19 cellular contexts compared by ENCODE assay signal in the genomic region with DNA sequence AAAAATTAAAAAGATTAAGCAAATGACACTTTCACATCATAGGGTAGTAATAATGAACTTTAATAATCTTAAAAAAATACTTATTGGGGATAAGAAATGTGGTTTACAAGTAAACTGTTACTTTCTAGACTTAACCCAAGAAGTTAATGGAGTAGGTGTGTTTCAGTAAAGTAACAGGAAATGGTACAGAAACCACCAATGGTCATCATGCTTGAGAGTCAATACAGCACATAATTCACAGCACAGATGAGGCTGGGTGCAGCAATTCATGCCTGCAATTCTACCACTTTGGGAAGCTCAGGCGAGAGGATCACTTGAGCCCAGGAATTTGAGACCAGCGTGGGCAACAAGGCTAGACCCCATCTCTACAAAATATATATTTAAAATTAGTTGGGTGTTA. TPM values are rescaled to one million over a fixed set of nuclear protein-coding genes. Genes with fewer than 3 reads are reported as not detected.
A peak's percentile ranks its signal among the peaks of the same experiment; 100 is the strongest.
DNase-seq lines count a peak whose midpoint lies in the region; ATAC-seq, FAIRE-seq and TF ChIP-seq lines count a peak whose summit lies in the region.
"Had no signal": no experiment of that assay in that cellular context is flagged by ENCODE, and none has a peak within 500 bp of the region (broad histone marks: within the 10 kb centered on the region; RNA-seq: fewer than 3 reads in every experiment).

No MANE protein-coding gene starts in this region.

- TF ChIP-seq POLR2A in GM12891 (IDR thresholded peaks at IDR 0.05; ENCODE audit: low read depth, low read length): no peak

- no peaks in the 10 kb centered on the region for H3K9me3 ChIP-seq in CD4-positive, alpha-beta memory T cell (ENCODE audit: control insufficient read depth in 1 of 2, low read length in 2 of 2)

- intact Hi-C loops in CD4-positive, alpha-beta memory T cell (cut with micrococcal nuclease): no loop called here

- peak; percentile 67 for FAIRE-seq in GM12891 (lab: Jason Lieb, UNC)
- FAIRE-seq: K562 had no signal

- CTCF ChIA-PET in GM10248 (lab: Yijun Ruan, JAX): interaction anchor here (1.2 kb wide), 1 partner anchor 14 kb away, joined by 3 read pairs; no protein-coding TSS in a partner anchor
- CTCF ChIA-PET in CD4-positive, alpha-beta memory T cell (lab: Charles Lee; ENCODE audit: partially characterized antibody): no interaction called here

- H3K4me3 ChIP-seq in CD4-positive, alpha-beta memory T cell (ENCODE audit: low read length in 2 of 2): no peak overlapping the region
- H3K4me3 ChIP-seq: K562 had no signal

- H3K36me3 Mint-ChIP-seq in immature natural killer cell: peaks cover 6 to 17% (median 10%) of the 10 kb centered on the region in 3 donors
- H3K36me3 Mint-ChIP-seq in CD4-positive, alpha-beta memory T cell: peaks cover 23 to 31% of the 10 kb centered on the region in 2 donors

- DNase-seq in GM10248 (ENCODE audit: extremely low spot score) (peak; percentile 35), GM12891 (ENCODE audit: insufficient read length, low spot score) (no peak), immature natural killer cell (peak in 2 of 3 donors; percentile 3 to 7), OCI-M1 (lab: John Stamatoyannopoulos, UW) (no peak)
- DNase-seq in CD4-positive, alpha-beta memory T cell: no peak
- DNase-seq: ACHN, AML-193, NCI-H1436, NCI-H2029 treated with DMSO at 0.1 percent for 48 hours, NCI-H2171 treated with DMSO at 0.1 percent for 48 hours, NCI-H510A, NCI-H774, SW 1271 had no signal

- TF ChIP-seq CTCF in GM10248 (IDR thresholded peaks at IDR 0.05; ENCODE audit: control extremely low read depth, extremely low read depth, low read depth, missing control alignments): no peak

- POLR2A ChIA-PET in GM10248 (lab: Yijun Ruan, JAX): no interaction called here
- POLR2A ChIA-PET in CD4-positive, alpha-beta memory T cell (lab: Charles Lee; ENCODE audit: partially characterized antibody): no interaction called here

- H3K27ac Mint-ChIP-seq in immature natural killer cell: peak overlapping the region in 4 of 6 donors; percentile 40 to 57 (median 51)
- H3K27ac Mint-ChIP-seq in CD4-positive, alpha-beta memory T cell: no peak overlapping the region

- no peak overlapping the region for H3K27ac ChIP-seq in CD4-positive, alpha-beta memory T cell (ENCODE audit: low read depth, low read length)

- ATAC-seq in HG02885 (IDR thresholded peaks at IDR 0.05; ENCODE audit: poor library complexity, unreplicated experiment) (peak; percentile 50), GM18517 (IDR thresholded peaks at IDR 0.05; ENCODE audit: unreplicated experiment) (no peak)
- ATAC-seq: HCT116, K562, Panc1 had no signal

- H3K4me1 Mint-ChIP-seq in immature natural killer cell: peaks cover 26 to 35% of the 10 kb centered on the region in 2 donors
- H3K4me1 Mint-ChIP-seq in CD4-positive, alpha-beta memory T cell: peaks cover 7 to 12% (median 10%) of the 10 kb centered on the region in 4 donors

- peak overlapping the region in 1 of 5 donors; percentile 13 for H3K4me3 Mint-ChIP-seq in immature natural killer cell
- H3K4me3 Mint-ChIP-seq in CD4-positive, alpha-beta memory T cell: no peak overlapping the region

- peaks cover 6% of the 10 kb centered on the region for H3K36me3 ChIP-seq in CD4-positive, alpha-beta memory T cell (ENCODE audit: insufficient read depth, low read length)

- H3K27me3 ChIP-seq in CD4-positive, alpha-beta memory T cell (ENCODE audit: insufficient read depth, low read length): no peaks in the 10 kb centered on the region

- no peaks in the 10 kb centered on the region for H3K27me3 Mint-ChIP-seq in immature natural killer cell (ENCODE audit: low read depth in 3 of 3)
- no peaks in the 10 kb centered on the region for H3K27me3 Mint-ChIP-seq in CD4-positive, alpha-beta memory T cell

- H3K9me3 Mint-ChIP-seq in immature natural killer cell: peaks cover 0 to 2% (median 0%) of the 10 kb centered on the region in 6 donors
- H3K9me3 Mint-ChIP-seq in CD4-positive, alpha-beta memory T cell: no peaks in the 10 kb centered on the region

- H3K4me1 ChIP-seq in CD4-positive, alpha-beta memory T cell (ENCODE audit: insufficient read depth, low read length): peaks cover 6% of the 10 kb centered on the region

TF ChIP-seq in GM12891, 5 proteins besides CTCF, POLR2A, EP300 and RAD21:
- TF ChIP-seq SPI1 (IDR thresholded peaks at IDR 0.05; ENCODE audit: low read depth, low read length) (0 out of 2 replicates have a peak, but pooled peaks have one; percentile 3), POLR2AphosphoS5 (IDR thresholded peaks at IDR 0.05; ENCODE audit: low read depth, low read length) (no peak)

RNA-seq across cellular contexts. Expression of a gene that starts 11.5 kb away (rescaled TPM):
- polyA plus RNA-seq in GM12891 (2012; ENCODE audit: low read depth, missing spikeins): not detected
- not detected for polyA plus RNA-seq in immature natural killer cell
- total RNA-seq in CD4-positive, alpha-beta memory T cell: not detected
- not detected for polyA plus RNA-seq in CD4-positive, alpha-beta memory T cell
- total RNA-seq: K562, SK-MEL-5 had no signal
- polyA plus RNA-seq: K562 had no signal

Comparison
In these comparisons a context has a peak if more than half of its experiments do, and no peak if none do; other contexts are left out.
1. DNase-seq: peak in GM10248 (single experiment) and immature natural killer cell (2 of 3); none in GM12891 (single experiment), CD4-positive, alpha-beta memory T cell (0 of 5) and OCI-M1 (single experiment).
2. H3K27ac Mint-ChIP-seq: peak in immature natural killer cell (4 of 6); none in CD4-positive, alpha-beta memory T cell (0 of 7).